In genomic region chrX:65997978-65998717, GRCh38 we compare ENCODE assay signal across 1 cellular context.
A peak's percentile ranks its signal among the peaks of the same experiment; 100 is the strongest.
TF ChIP-seq lines count a peak whose summit lies in the region.

No MANE protein-coding gene starts in this region.

TF ChIP-seq in K562, 482 proteins besides CTCF, POLR2A, EP300 and RAD21 (continued from another document and continues in another):
- TF ChIP-seq EGR1 (conservative IDR thresholded peaks at IDR 0.05) (peak; percentile 95), NFYB (IDR thresholded peaks at IDR 0.05; ENCODE audit: extremely low read depth, insufficient read length) (no peak), NCOA6 (IDR thresholded peaks at IDR 0.05) (no peak), FOSL1 (tag; conservative IDR thresholded peaks at IDR 0.05) (peak; percentile 55), ZNF175 (CRISPR knock-in tag; IDR thresholded peaks at IDR 0.05; ENCODE audit: low read depth) (peak; percentile 84), ZBTB49 (CRISPR knock-in tag; IDR thresholded peaks at IDR 0.05; ENCODE audit: borderline replicate concordance) (no peak), STAT5A (IDR thresholded peaks at IDR 0.05; ENCODE audit: borderline replicate concordance, low read length) (peak; percentile 77), NR4A1 (CRISPR knock-in tag; IDR thresholded peaks at IDR 0.05) (no peak), NR4A1 (tag; IDR thresholded peaks at IDR 0.05) (0 out of 2 replicates have a peak, but pooled peaks have one; percentile 8), ZNF592 (IDR thresholded peaks at IDR 0.05) (peak; percentile 96), FUS (optimal IDR thresholded peaks at IDR 0.05; ENCODE audit: low read depth, low read length) (no peak), PCBP1 (IDR thresholded peaks at IDR 0.05; ENCODE audit: low read depth, low read length, poor library complexity, severe bottlenecking) (no peak), SAFB (IDR thresholded peaks at IDR 0.05; ENCODE audit: borderline replicate concordance, low read depth, low read length) (no peak), BCOR (IDR thresholded peaks at IDR 0.05) (0 out of 2 replicates have a peak, but pooled peaks have one; percentile 12), ZNF212 (CRISPR knock-in tag; IDR thresholded peaks at IDR 0.05) (no peak), POU5F1 (IDR thresholded peaks at IDR 0.05; ENCODE audit: borderline replicate concordance, low read depth, low read length, partially characterized antibody) (no peak), PML (IDR thresholded peaks at IDR 0.05; ENCODE audit: low read length) (peak; percentile 75), KLF13 (tag; IDR thresholded peaks at IDR 0.05; ENCODE audit: borderline replicate concordance, low read depth) (peak; percentile 26; the same call in 1 of the 2 replicates), SAFB2 (IDR thresholded peaks at IDR 0.05; ENCODE audit: borderline replicate concordance, low read depth, low read length, severe bottlenecking) (no peak), AFF1 (IDR thresholded peaks at IDR 0.05; ENCODE audit: low read depth in 1 of 2, partially characterized antibody in 2 of 2) (peak; percentile 84 to 94), DMBX1 (CRISPR knock-in tag; IDR thresholded peaks at IDR 0.05; ENCODE audit: borderline replicate concordance) (peak; percentile 75; the same call in 1 of the 2 replicates), ELK3 (CRISPR knock-in tag; IDR thresholded peaks at IDR 0.05) (no peak), CGGBP1 (CRISPR knock-in tag; IDR thresholded peaks at IDR 0.05) (no peak), CREBBP (IDR thresholded peaks at IDR 0.05; ENCODE audit: low read depth, low read length) (no peak), ZNF24 (IDR thresholded peaks at IDR 0.05) (no peak; the same call in 1 of the 2 replicates), CBX8 (IDR thresholded peaks at IDR 0.05; ENCODE audit: borderline replicate concordance, extremely low read depth, low read depth, low read length, poor library complexity, severe bottlenecking) (no peak), REST (CRISPR knock-in tag; IDR thresholded peaks at IDR 0.05; ENCODE audit: low read depth) (no peak), RFX7 (CRISPR knock-in tag; IDR thresholded peaks at IDR 0.05) (no peak), TCF7L2 (IDR thresholded peaks at IDR 0.05; ENCODE audit: low read depth, low read length) (no peak)
